In genomic region chr2:118049140-118050128, GRCh38 we compare ENCODE assay signal across 9 cellular contexts. TPM values are rescaled to one million over a fixed set of nuclear protein-coding genes. Genes with fewer than 3 reads are reported as not detected.
DNase-seq lines count a peak whose midpoint lies in the region; ATAC-seq and TF ChIP-seq lines count a peak whose summit lies in the region.
"Had no signal": no experiment of that assay in that cellular context is flagged by ENCODE, and none has a peak within 500 bp of the region (broad histone marks: within the 10 kb centered on the region; RNA-seq: fewer than 3 reads in every experiment).

No MANE protein-coding gene starts in this region.

- H3K4me1 Mint-ChIP-seq in activated naive CD8-positive, alpha-beta T cell treated with anti-CD3 and anti-CD28 coated beads, Interleukin-2, amount 50 U/mL, for 24 hours = no peaks in the 10 kb centered on the region
- H3K4me1 Mint-ChIP-seq in activated naive CD8-positive, alpha-beta T cell treated with anti-CD3 and anti-CD28 coated beads for 36 hours = peaks cover 3% of the 10 kb centered on the region
- H3K4me1 Mint-ChIP-seq in stimulated activated naive B cell treated with anti-CD40 and anti-IgM and Interleukin-4, amounts not matched to agents 10 μg/mL and 1 μg/mL and 100 μg/mL, for 72 hours = peaks cover 6 to 12% of the 10 kb centered on the region in 2 donors
- H3K4me1 Mint-ChIP-seq in WTC11 = peaks cover 10% of the 10 kb centered on the region

- H3K9me3 Mint-ChIP-seq in activated naive CD8-positive, alpha-beta T cell treated with anti-CD3 and anti-CD28 coated beads, Interleukin-2, amount 50 U/mL, for 24 hours = no peaks in the 10 kb centered on the region
- H3K9me3 Mint-ChIP-seq in activated naive CD8-positive, alpha-beta T cell treated with anti-CD3 and anti-CD28 coated beads for 36 hours = no peaks in the 10 kb centered on the region
- no peaks in the 10 kb centered on the region for H3K9me3 Mint-ChIP-seq in stimulated activated naive B cell treated with anti-CD40 and anti-IgM and Interleukin-4, amounts not matched to agents 10 μg/mL and 1 μg/mL and 100 μg/mL, for 72 hours
- H3K9me3 Mint-ChIP-seq in WTC11 = no peaks in the 10 kb centered on the region

- TF ChIP-seq CTCF in WTC11 (IDR thresholded peaks at IDR 0.05) = no peak

- intact Hi-C loops in posterior cingulate gyrus (cut with DNase I) = no loop called here

- peaks cover 34% of the 10 kb centered on the region for H3K27me3 Mint-ChIP-seq in activated naive CD8-positive, alpha-beta T cell treated with anti-CD3 and anti-CD28 coated beads, Interleukin-2, amount 50 U/mL, for 24 hours
- H3K27me3 Mint-ChIP-seq in activated naive CD8-positive, alpha-beta T cell treated with anti-CD3 and anti-CD28 coated beads for 36 hours = peaks cover 66% of the 10 kb centered on the region
- peaks cover 7 to 15% of the 10 kb centered on the region in 2 donors for H3K27me3 Mint-ChIP-seq in stimulated activated naive B cell treated with anti-CD40 and anti-IgM and Interleukin-4, amounts not matched to agents 10 μg/mL and 1 μg/mL and 100 μg/mL, for 72 hours
- peaks cover 3% of the 10 kb centered on the region; the same call in 1 of the 2 replicates for H3K27me3 Mint-ChIP-seq in WTC11 (ENCODE audit: low read depth)

- no peak for DNase-seq in activated naive CD8-positive, alpha-beta T cell treated with anti-CD3 and anti-CD28 coated beads, Interleukin-2, amount 50 U/mL, for 24 hours
- no peak for DNase-seq in activated naive CD8-positive, alpha-beta T cell treated with anti-CD3 and anti-CD28 coated beads for 36 hours
- DNase-seq in NOMO-1 (lab: John Stamatoyannopoulos, UW; ENCODE audit: unreplicated experiment in 2 of 2) (peak; percentile 62 to 67), WTC11 (ENCODE audit: low spot score) (no peak), posterior cingulate gyrus (no peak), DMS79 treated with DMSO at 0.1 percent for 48 hours (lab: John Stamatoyannopoulos, UW) (no peak)
- DNase-seq in stimulated activated naive B cell treated with anti-CD40 and anti-IgM and Interleukin-4, amounts not matched to agents 10 μg/mL and 1 μg/mL and 100 μg/mL, for 72 hours = no peak
- DNase-seq: NCI-H2081 treated with DMSO at 0.1 percent for 48 hours had no signal

- POLR2A ChIA-PET in WTC11 (lab: Charles Lee) = no interaction called here

- peak; percentile 77 for ATAC-seq in activated naive CD8-positive, alpha-beta T cell treated with anti-CD3 and anti-CD28 coated beads, Interleukin-2, amount 50 U/mL, for 24 hours
- ATAC-seq in HG02759 (IDR thresholded peaks at IDR 0.05; ENCODE audit: unreplicated experiment) = peak; percentile 75
- ATAC-seq in stimulated activated naive B cell treated with anti-CD40 and anti-IgM and Interleukin-4, amounts not matched to agents 10 μg/mL and 1 μg/mL and 100 μg/mL, for 72 hours (replicated peaks) = peak; percentile 85 to 97
- ATAC-seq in WTC11 = no peak

- no peak overlapping the region for H3K4me3 Mint-ChIP-seq in activated naive CD8-positive, alpha-beta T cell treated with anti-CD3 and anti-CD28 coated beads, Interleukin-2, amount 50 U/mL, for 24 hours
- no peak overlapping the region for H3K4me3 Mint-ChIP-seq in activated naive CD8-positive, alpha-beta T cell treated with anti-CD3 and anti-CD28 coated beads for 36 hours
- no peak overlapping the region for H3K4me3 Mint-ChIP-seq in stimulated activated naive B cell treated with anti-CD40 and anti-IgM and Interleukin-4, amounts not matched to agents 10 μg/mL and 1 μg/mL and 100 μg/mL, for 72 hours
- H3K4me3 Mint-ChIP-seq in WTC11 = no peak overlapping the region

- CTCF ChIA-PET in WTC11 (lab: Charles Lee) = no interaction called here

- no peak overlapping the region for H3K27ac Mint-ChIP-seq in activated naive CD8-positive, alpha-beta T cell treated with anti-CD3 and anti-CD28 coated beads, Interleukin-2, amount 50 U/mL, for 24 hours
- no peak overlapping the region for H3K27ac Mint-ChIP-seq in activated naive CD8-positive, alpha-beta T cell treated with anti-CD3 and anti-CD28 coated beads for 36 hours
- no peak overlapping the region for H3K27ac Mint-ChIP-seq in stimulated activated naive B cell treated with anti-CD40 and anti-IgM and Interleukin-4, amounts not matched to agents 10 μg/mL and 1 μg/mL and 100 μg/mL, for 72 hours
- no peak overlapping the region for H3K27ac Mint-ChIP-seq in WTC11

- H3K36me3 Mint-ChIP-seq in activated naive CD8-positive, alpha-beta T cell treated with anti-CD3 and anti-CD28 coated beads, Interleukin-2, amount 50 U/mL, for 24 hours (ENCODE audit: low read depth) = no peaks in the 10 kb centered on the region
- H3K36me3 Mint-ChIP-seq in activated naive CD8-positive, alpha-beta T cell treated with anti-CD3 and anti-CD28 coated beads for 36 hours = no peaks in the 10 kb centered on the region
- no peaks in the 10 kb centered on the region for H3K36me3 Mint-ChIP-seq in stimulated activated naive B cell treated with anti-CD40 and anti-IgM and Interleukin-4, amounts not matched to agents 10 μg/mL and 1 μg/mL and 100 μg/mL, for 72 hours
- no peaks in the 10 kb centered on the region for H3K36me3 Mint-ChIP-seq in WTC11

TF ChIP-seq in WTC11, 78 proteins besides CTCF, POLR2A, EP300 and RAD21:
- no peak for TF ChIP-seq ZNF121 (CRISPR knock-in tag; IDR thresholded peaks at IDR 0.05)
- no peak for TF ChIP-seq ATF6 (CRISPR knock-in tag; IDR thresholded peaks at IDR 0.05)
- no peak for TF ChIP-seq ZNF423 (CRISPR knock-in tag; IDR thresholded peaks at IDR 0.05)
- no peak for TF ChIP-seq ZNF232 (CRISPR knock-in tag; IDR thresholded peaks at IDR 0.05)
- no peak for TF ChIP-seq CDX4 (CRISPR knock-in tag; IDR thresholded peaks at IDR 0.05; ENCODE audit: borderline replicate concordance)
- TF ChIP-seq CBFB (CRISPR knock-in tag; IDR thresholded peaks at IDR 0.05; ENCODE audit: low read depth) = no peak
- no peak for TF ChIP-seq ATF1 (CRISPR knock-in tag; IDR thresholded peaks at IDR 0.05)
- no peak for TF ChIP-seq NR2C2 (CRISPR knock-in tag; IDR thresholded peaks at IDR 0.05)
- TF ChIP-seq NFYB (CRISPR knock-in tag; conservative IDR thresholded peaks at IDR 0.05; ENCODE audit: low read depth) = no peak
- no peak for TF ChIP-seq TP53 (CRISPR knock-in tag; IDR thresholded peaks at IDR 0.05)
- TF ChIP-seq TEAD1 (CRISPR knock-in tag; IDR thresholded peaks at IDR 0.05) = no peak
- TF ChIP-seq ERG (CRISPR knock-in tag; IDR thresholded peaks at IDR 0.05) = no peak
- no peak for TF ChIP-seq SOX15 (CRISPR knock-in tag; IDR thresholded peaks at IDR 0.05)

RNA-seq across cellular contexts. Expression of gene CCDC93, which starts 35.6 kb away (rescaled TPM):
- 10 to 100 TPM; 22.9 to 25.5 TPM for total RNA-seq in activated naive CD8-positive, alpha-beta T cell treated with anti-CD3 and anti-CD28 coated beads for 36 hours
- total RNA-seq in WTC11 (2021) = 14.0 to 16.9 TPM (median 16.4 TPM) in 3 replicates

RNA-seq across cellular contexts. Expression of gene INSIG2, which starts 38.8 kb away (rescaled TPM):
- 10 to 100 TPM; 31.8 to 35.3 TPM for total RNA-seq in activated naive CD8-positive, alpha-beta T cell treated with anti-CD3 and anti-CD28 coated beads for 36 hours
- 10.7 to 11.9 TPM (median 10.8 TPM) in 3 replicates for total RNA-seq in WTC11 (2021)

Comparison
In these comparisons a context has a peak if more than half of its experiments do, and no peak if none do; other contexts are left out.
1. DNase-seq: peak in NOMO-1 (2 of 2); none in activated naive CD8-positive, alpha-beta T cell treated with anti-CD3 and anti-CD28 coated beads, Interleukin-2, amount 50 U/mL, for 24 hours (single experiment), activated naive CD8-positive, alpha-beta T cell treated with anti-CD3 and anti-CD28 coated beads for 36 hours (single experiment), stimulated activated naive B cell treated with anti-CD40 and anti-IgM and Interleukin-4, amounts not matched to agents 10 μg/mL and 1 μg/mL and 100 μg/mL, for 72 hours (single experiment), WTC11 (single experiment), posterior cingulate gyrus (0 of 10) and DMS79 treated with DMSO at 0.1 percent for 48 hours (single experiment).